In the genomic region with DNA sequence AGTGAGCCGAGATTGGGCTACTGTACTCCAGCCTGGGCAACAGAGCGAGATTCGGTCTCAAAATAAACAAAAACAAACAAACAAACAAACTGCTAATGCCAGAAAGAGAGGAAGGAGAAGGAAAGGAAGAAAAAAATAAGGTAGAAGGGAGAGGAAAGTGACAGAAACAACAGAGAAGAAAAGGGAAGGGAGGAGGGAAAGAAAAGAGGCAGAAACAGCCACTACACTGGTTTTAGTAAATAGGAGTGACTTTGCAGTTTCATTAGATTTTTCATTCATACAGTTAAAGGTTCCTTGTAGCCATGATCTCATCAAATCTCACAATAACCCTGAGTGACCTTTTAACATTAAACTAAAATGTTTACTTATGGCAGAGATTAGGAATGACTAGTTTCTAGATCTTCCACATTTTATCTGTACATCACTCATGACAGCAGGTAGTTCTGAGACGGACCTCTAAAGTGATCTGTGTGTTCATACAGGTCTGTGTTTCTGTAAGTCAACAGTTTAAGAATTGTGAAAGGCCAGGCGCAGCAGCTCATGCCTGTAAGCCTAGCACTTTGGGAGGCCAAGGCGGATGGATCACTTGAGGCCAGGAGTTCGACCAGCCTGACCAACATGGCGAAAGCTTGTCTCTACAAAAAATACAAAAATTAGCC, we compare ENCODE assay signal across 2 cellular contexts.
TF ChIP-seq lines count a peak whose summit lies in the region.

No MANE protein-coding gene starts in this region.

TF ChIP-seq in SK-N-SH, 30 proteins besides CTCF, POLR2A, EP300 and RAD21 (continued from another document):
- TF ChIP-seq, protein P1, sequence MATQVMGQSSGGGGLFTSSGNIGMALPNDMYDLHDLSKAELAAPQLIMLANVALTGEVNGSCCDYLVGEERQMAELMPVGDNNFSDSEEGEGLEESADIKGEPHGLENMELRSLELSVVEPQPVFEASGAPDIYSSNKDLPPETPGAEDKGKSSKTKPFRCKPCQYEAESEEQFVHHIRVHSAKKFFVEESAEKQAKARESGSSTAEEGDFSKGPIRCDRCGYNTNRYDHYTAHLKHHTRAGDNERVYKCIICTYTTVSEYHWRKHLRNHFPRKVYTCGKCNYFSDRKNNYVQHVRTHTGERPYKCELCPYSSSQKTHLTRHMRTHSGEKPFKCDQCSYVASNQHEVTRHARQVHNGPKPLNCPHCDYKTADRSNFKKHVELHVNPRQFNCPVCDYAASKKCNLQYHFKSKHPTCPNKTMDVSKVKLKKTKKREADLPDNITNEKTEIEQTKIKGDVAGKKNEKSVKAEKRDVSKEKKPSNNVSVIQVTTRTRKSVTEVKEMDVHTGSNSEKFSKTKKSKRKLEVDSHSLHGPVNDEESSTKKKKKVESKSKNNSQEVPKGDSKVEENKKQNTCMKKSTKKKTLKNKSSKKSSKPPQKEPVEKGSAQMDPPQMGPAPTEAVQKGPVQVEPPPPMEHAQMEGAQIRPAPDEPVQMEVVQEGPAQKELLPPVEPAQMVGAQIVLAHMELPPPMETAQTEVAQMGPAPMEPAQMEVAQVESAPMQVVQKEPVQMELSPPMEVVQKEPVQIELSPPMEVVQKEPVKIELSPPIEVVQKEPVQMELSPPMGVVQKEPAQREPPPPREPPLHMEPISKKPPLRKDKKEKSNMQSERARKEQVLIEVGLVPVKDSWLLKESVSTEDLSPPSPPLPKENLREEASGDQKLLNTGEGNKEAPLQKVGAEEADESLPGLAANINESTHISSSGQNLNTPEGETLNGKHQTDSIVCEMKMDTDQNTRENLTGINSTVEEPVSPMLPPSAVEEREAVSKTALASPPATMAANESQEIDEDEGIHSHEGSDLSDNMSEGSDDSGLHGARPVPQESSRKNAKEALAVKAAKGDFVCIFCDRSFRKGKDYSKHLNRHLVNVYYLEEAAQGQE (IDR thresholded peaks at IDR 0.05; ENCODE audit: low read depth, low read length) = no peak
- no peak for TF ChIP-seq TAF1 (IDR thresholded peaks at IDR 0.05; ENCODE audit: borderline replicate concordance, low read depth, low read length)
- TF ChIP-seq, protein P2, sequence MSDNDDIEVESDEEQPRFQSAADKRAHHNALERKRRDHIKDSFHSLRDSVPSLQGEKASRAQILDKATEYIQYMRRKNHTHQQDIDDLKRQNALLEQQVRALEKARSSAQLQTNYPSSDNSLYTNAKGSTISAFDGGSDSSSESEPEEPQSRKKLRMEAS (IDR thresholded peaks at IDR 0.05; ENCODE audit: low read depth) = no peak
- no peak for TF ChIP-seq POLR2AphosphoS5 (IDR thresholded peaks at IDR 0.05; ENCODE audit: low read depth, low read length)
- no peak for TF ChIP-seq YY1 (IDR thresholded peaks at IDR 0.05; ENCODE audit: low read depth)
- no peak for TF ChIP-seq MEF2A (IDR thresholded peaks at IDR 0.05; ENCODE audit: borderline replicate concordance, low read depth)
- no peak for TF ChIP-seq ELF1 (IDR thresholded peaks at IDR 0.05)

TF ChIP-seq in SK-N-SH treated with all-trans-retinoic acid at 6 μM for 48 hours, 23 proteins besides CTCF, POLR2A, EP300 and RAD21 (continued from another document):
- TF ChIP-seq, protein P3, sequence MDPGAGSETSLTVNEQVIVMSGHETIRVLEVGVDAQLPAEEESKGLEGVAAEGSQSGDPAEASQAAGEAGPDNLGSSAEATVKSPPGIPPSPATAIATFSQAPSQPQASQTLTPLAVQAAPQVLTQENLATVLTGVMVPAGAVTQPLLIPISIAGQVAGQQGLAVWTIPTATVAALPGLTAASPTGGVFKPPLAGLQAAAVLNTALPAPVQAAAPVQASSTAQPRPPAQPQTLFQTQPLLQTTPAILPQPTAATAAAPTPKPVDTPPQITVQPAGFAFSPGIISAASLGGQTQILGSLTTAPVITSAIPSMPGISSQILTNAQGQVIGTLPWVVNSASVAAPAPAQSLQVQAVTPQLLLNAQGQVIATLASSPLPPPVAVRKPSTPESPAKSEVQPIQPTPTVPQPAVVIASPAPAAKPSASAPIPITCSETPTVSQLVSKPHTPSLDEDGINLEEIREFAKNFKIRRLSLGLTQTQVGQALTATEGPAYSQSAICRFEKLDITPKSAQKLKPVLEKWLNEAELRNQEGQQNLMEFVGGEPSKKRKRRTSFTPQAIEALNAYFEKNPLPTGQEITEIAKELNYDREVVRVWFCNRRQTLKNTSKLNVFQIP (CRISPR knock-in tag; IDR thresholded peaks at IDR 0.05; ENCODE audit: borderline replicate concordance, low read depth) = no peak
- TF ChIP-seq SNAI2 (CRISPR knock-in tag; IDR thresholded peaks at IDR 0.05) (no peak), CSDC2 (CRISPR knock-in tag; IDR thresholded peaks at IDR 0.05) (no peak), OSR1 (CRISPR knock-in tag; IDR thresholded peaks at IDR 0.05) (no peak), GLIS3 (CRISPR knock-in tag; IDR thresholded peaks at IDR 0.05) (no peak), BACH2 (CRISPR knock-in tag; IDR thresholded peaks at IDR 0.05; ENCODE audit: borderline replicate concordance) (no peak), ZC3H10 (CRISPR knock-in tag; IDR thresholded peaks at IDR 0.05) (no peak), PPARA (CRISPR knock-in tag; IDR thresholded peaks at IDR 0.05; ENCODE audit: borderline replicate concordance) (no peak), TOX (CRISPR knock-in tag; IDR thresholded peaks at IDR 0.05; ENCODE audit: borderline replicate concordance) (no peak), ZNF565 (CRISPR knock-in tag; conservative IDR thresholded peaks at IDR 0.05; ENCODE audit: low read depth) (no peak), RARB (CRISPR knock-in tag; IDR thresholded peaks at IDR 0.05) (no peak)
